In genomic region chr7:92645114-92645497, GRCh38 we compare ENCODE assay signal across 13 cellular contexts. TPM values are rescaled to one million over a fixed set of nuclear protein-coding genes. Genes with fewer than 3 reads are reported as not detected.
A peak's percentile ranks its signal among the peaks of the same experiment; 100 is the strongest.
DNase-seq lines count a peak whose midpoint lies in the region; ATAC-seq and TF ChIP-seq lines count a peak whose summit lies in the region.
"Had no signal": no experiment of that assay in that cellular context is flagged by ENCODE, and none has a peak within 500 bp of the region (broad histone marks: within the 10 kb centered on the region; RNA-seq: fewer than 3 reads in every experiment).

No MANE protein-coding gene starts in this region.

- H3K9me2 ChIP-seq in hepatocyte (replicated peaks; ENCODE audit: insufficient read depth) = no peaks in the 10 kb centered on the region

- peaks cover 18 to 57% (median 29%) of the 10 kb centered on the region in 9 donors for H3K4me1 ChIP-seq in heart right ventricle
- peaks cover 24% of the 10 kb centered on the region for H3K4me1 ChIP-seq in hepatocyte (ENCODE audit: insufficient read depth)
- peaks cover 2 to 70% (median 35%) of the 10 kb centered on the region in 4 donors for H3K4me1 ChIP-seq in transverse colon

- H3K36me3 Mint-ChIP-seq in activated T-helper 2 cell treated with anti-CD3 and anti-CD28 coated beads, Interferon-gamma antibody, Interleukin-2, Interleukin-4, amounts not matched to agents 10 μg/mL and 5 μg/mL and 100 μg/mL, durations not matched to agents 14 hours and 24 hours and 36 hours (ENCODE audit: low read depth) = peaks cover 64% of the 10 kb centered on the region
- H3K36me3 Mint-ChIP-seq in T-cell = peaks cover 19% of the 10 kb centered on the region

- H3K4me1 Mint-ChIP-seq in activated T-helper 2 cell treated with anti-CD3 and anti-CD28 coated beads, Interferon-gamma antibody, Interleukin-2, Interleukin-4, amounts not matched to agents 10 μg/mL and 5 μg/mL and 100 μg/mL, durations not matched to agents 14 hours and 24 hours and 36 hours (ENCODE audit: low read depth) = peaks cover 94% of the 10 kb centered on the region
- peaks cover 50 to 81% (median 76%) of the 10 kb centered on the region in 3 donors for H3K4me1 Mint-ChIP-seq in T-cell

- CTCF ChIA-PET in T-cell (lab: Charles Lee) = interaction anchor here in 1 of 2 donors (0.6 kb wide), 2 partner anchors 53 to 55 kb away, joined by 3 read pairs; partner anchors contain the start of gene FAM133B

- H3K27me3 ChIP-seq in heart right ventricle (no peaks in the 10 kb centered on the region), hepatocyte (no peaks in the 10 kb centered on the region), transverse colon (no peaks in the 10 kb centered on the region)
- H3K27me3 ChIP-seq: BE2C had no signal

- ATAC-seq in heart right ventricle = no peak
- ATAC-seq in Right ventricle myocardium superior (ENCODE audit: poor library complexity) = no peak
- ATAC-seq in HG03442 (IDR thresholded peaks at IDR 0.05; ENCODE audit: unreplicated experiment) = no peak
- no peak for ATAC-seq in T-cell (replicated peaks in 1 of 4)
- ATAC-seq: stimulated activated memory B cell treated with anti-CD40 and anti-IgM and Interleukin-4, amounts not matched to agents 10 μg/mL and 1 μg/mL and 100 μg/mL, for 72 hours had no signal

- peak overlapping the region; percentile 97 for H3K27ac Mint-ChIP-seq in activated T-helper 2 cell treated with anti-CD3 and anti-CD28 coated beads, Interferon-gamma antibody, Interleukin-2, Interleukin-4, amounts not matched to agents 10 μg/mL and 5 μg/mL and 100 μg/mL, durations not matched to agents 14 hours and 24 hours and 36 hours
- H3K27ac Mint-ChIP-seq in T-cell = peak overlapping the region in 1 of 2 donors; percentile 77

- peak overlapping the region in 9 of 10 donors; percentile 9 to 59 (median 42) for H3K27ac ChIP-seq in heart right ventricle
- peak overlapping the region; percentile 80 for H3K27ac ChIP-seq in hepatocyte
- H3K27ac ChIP-seq in transverse colon = peak overlapping the region; percentile 60 to 78 (median 70)

- H3K9me3 Mint-ChIP-seq in activated T-helper 2 cell treated with anti-CD3 and anti-CD28 coated beads, Interferon-gamma antibody, Interleukin-2, Interleukin-4, amounts not matched to agents 10 μg/mL and 5 μg/mL and 100 μg/mL, durations not matched to agents 14 hours and 24 hours and 36 hours = no peaks in the 10 kb centered on the region
- no peaks in the 10 kb centered on the region for H3K9me3 Mint-ChIP-seq in T-cell
- H3K9me3 Mint-ChIP-seq: activated T-cell treated with anti-CD3 and anti-CD28 coated beads, Interleukin-2, amount 50 U/mL, for 4 hours; stimulated activated memory B cell treated with anti-CD40 and anti-IgM and Interleukin-4, amounts not matched to agents 10 μg/mL and 1 μg/mL and 100 μg/mL, for 72 hours had no signal

- no peak overlapping the region for H2AFZ ChIP-seq in hepatocyte

- TF ChIP-seq POLR2A in transverse colon (IDR thresholded peaks at IDR 0.05) = no peak

- peak overlapping the region; percentile 46 for H3K4me2 ChIP-seq in hepatocyte

- H3K9me3 ChIP-seq in heart right ventricle (no peaks in the 10 kb centered on the region), hepatocyte (ENCODE audit: low read depth) (no peaks in the 10 kb centered on the region), transverse colon (no peaks in the 10 kb centered on the region)
- H3K9me3 ChIP-seq: BE2C had no signal

- no peak for DNase-seq in heart right ventricle
- no peak for DNase-seq in Right ventricle myocardium superior
- no peak for DNase-seq in activated T-helper 2 cell treated with anti-CD3 and anti-CD28 coated beads, Interferon-gamma antibody, Interleukin-2, Interleukin-4, amounts not matched to agents 10 μg/mL and 5 μg/mL and 100 μg/mL, durations not matched to agents 14 hours and 24 hours and 36 hours (ENCODE audit: low spot score)
- no peak for DNase-seq in hepatocyte (ENCODE audit: low spot score)
- DNase-seq in transverse colon = no peak
- no peak for DNase-seq in EL
- DNase-seq in T-cell = no peak
- DNase-seq: activated T-cell treated with anti-CD3 and anti-CD28 coated beads, Interleukin-2, amount 50 U/mL, for 4 hours; kidney glomerular epithelial cell; NCI-H2171 treated with DMSO at 0.1 percent for 48 hours had no signal

- H3K4me3 ChIP-seq in heart right ventricle (no peak overlapping the region), hepatocyte (no peak overlapping the region), transverse colon (no peak overlapping the region)

- no peaks in the 10 kb centered on the region for H3K27me3 Mint-ChIP-seq in activated T-helper 2 cell treated with anti-CD3 and anti-CD28 coated beads, Interferon-gamma antibody, Interleukin-2, Interleukin-4, amounts not matched to agents 10 μg/mL and 5 μg/mL and 100 μg/mL, durations not matched to agents 14 hours and 24 hours and 36 hours (ENCODE audit: low read depth)
- H3K27me3 Mint-ChIP-seq in T-cell = no peaks in the 10 kb centered on the region
- H3K27me3 Mint-ChIP-seq: stimulated activated memory B cell treated with anti-CD40 and anti-IgM and Interleukin-4, amounts not matched to agents 10 μg/mL and 1 μg/mL and 100 μg/mL, for 72 hours had no signal

- H3K36me3 ChIP-seq in heart right ventricle = no peaks in the 10 kb centered on the region
- no peaks in the 10 kb centered on the region for H3K36me3 ChIP-seq in hepatocyte (replicated peaks; ENCODE audit: insufficient read depth, low read depth)
- no peaks in the 10 kb centered on the region for H3K36me3 ChIP-seq in transverse colon

- TF ChIP-seq EP300 in transverse colon (IDR thresholded peaks at IDR 0.05; ENCODE audit: low read depth) = no peak

- no peak for TF ChIP-seq CTCF in heart right ventricle (IDR thresholded peaks at IDR 0.05)
- no peak for TF ChIP-seq CTCF in hepatocyte (IDR thresholded peaks at IDR 0.05; ENCODE audit: poor library complexity)
- TF ChIP-seq CTCF in transverse colon (IDR thresholded peaks at IDR 0.05) = no peak

- in situ Hi-C loops in transverse colon (cut with MboI; ENCODE audit: low pct_ligation_motif_present in 1 of 4, low pct_unique_long_range_greater_than_20kb in 1 of 4, low sequenced_read_pairs in 3 of 4) = no loop called here

- H4K20me1 ChIP-seq in hepatocyte (ENCODE audit: insufficient read depth, poor library complexity, severe bottlenecking) = no peaks in the 10 kb centered on the region

- intact Hi-C loops in heart right ventricle (cut with DNase I) = loop anchor here in 1 of 10 donors (5.0 kb wide), 1 partner anchor 37 kb away; no protein-coding TSS in a partner anchor
- intact Hi-C loops in Right ventricle myocardium superior (cut with DNase I) = no loop called here
- intact Hi-C loops in activated T-helper 2 cell treated with anti-CD3 and anti-CD28 coated beads, Interferon-gamma antibody, Interleukin-2, Interleukin-4, amounts not matched to agents 10 μg/mL and 5 μg/mL and 100 μg/mL, durations not matched to agents 14 hours and 24 hours and 36 hours (cut with micrococcal nuclease) = loop anchor here (5.0 kb wide), 3 partner anchors 37 to 307 kb away; no protein-coding TSS in a partner anchor
- intact Hi-C loops in transverse colon (cut with DNase I; ENCODE audit: low total_unique reads) = no loop called here

- POLR2A ChIA-PET in T-cell (lab: Charles Lee) = interaction anchor here in 1 of 2 donors (0.5 kb wide), 1 partner anchor 13 kb away, joined by 3 read pairs; no protein-coding TSS in a partner anchor

- H3K79me2 ChIP-seq in hepatocyte = peaks cover 23% of the 10 kb centered on the region

- H3K4me3 Mint-ChIP-seq in activated T-helper 2 cell treated with anti-CD3 and anti-CD28 coated beads, Interferon-gamma antibody, Interleukin-2, Interleukin-4, amounts not matched to agents 10 μg/mL and 5 μg/mL and 100 μg/mL, durations not matched to agents 14 hours and 24 hours and 36 hours (ENCODE audit: low read depth) = no peak overlapping the region
- no peak overlapping the region for H3K4me3 Mint-ChIP-seq in T-cell
- H3K4me3 Mint-ChIP-seq: activated T-cell treated with anti-CD3 and anti-CD28 coated beads, Interleukin-2, amount 50 U/mL, for 4 hours; stimulated activated memory B cell treated with anti-CD40 and anti-IgM and Interleukin-4, amounts not matched to agents 10 μg/mL and 1 μg/mL and 100 μg/mL, for 72 hours had no signal

- WGBS in heart right ventricle, 2 donors = 30 to 32% methylated on average over 3 of the region's 3 CpGs
- 72% methylated on average over 3 of the region's 3 CpGs for WGBS in hepatocyte (ENCODE audit: low lambda C conversion rate, missing lambda C conversion rate)
- WGBS in transverse colon (ENCODE audit: low coverage in 1 of 2), 2 donors = 27 to 43% methylated on average over 2 to 3 of the region's 3 CpGs

RNA-seq across cellular contexts. Expression of gene FAM133B, which starts 54.9 kb away (rescaled TPM):
- 10 to 100 TPM in 4 of 10 donors, 1 to 10 TPM in 6; 8.0 to 16.1 (median 9.8) TPM for total RNA-seq in heart right ventricle
- 10 to 100 TPM in 1 of 2 donors, 1 to 10 TPM in 1; 8.4 to 37.0 TPM for polyA plus RNA-seq in heart right ventricle
- 13.6 TPM for total RNA-seq in Right ventricle myocardium superior
- 39.0 and 39.4 TPM in 2 replicates for total RNA-seq in activated T-helper 2 cell treated with anti-CD3 and anti-CD28 coated beads, Interferon-gamma antibody, Interleukin-2, Interleukin-4, amounts not matched to agents 10 μg/mL and 5 μg/mL and 100 μg/mL, durations not matched to agents 14 hours and 24 hours and 36 hours
- total RNA-seq in hepatocyte = 24.1 and 28.2 TPM in 2 replicates
- 29.8 and 38.8 TPM in 2 replicates for polyA plus RNA-seq in hepatocyte
- total RNA-seq in transverse colon = 10 to 100 TPM in 3 of 4 donors, 1 to 10 TPM in 1; 6.8 to 32.6 (median 15.3) TPM
- 10 to 100 TPM; 30.1 to 66.6 (median 39.4) TPM for total RNA-seq in T-cell
